Comparison of ENCODE assay signal across 1 cellular context in the genomic region with DNA sequence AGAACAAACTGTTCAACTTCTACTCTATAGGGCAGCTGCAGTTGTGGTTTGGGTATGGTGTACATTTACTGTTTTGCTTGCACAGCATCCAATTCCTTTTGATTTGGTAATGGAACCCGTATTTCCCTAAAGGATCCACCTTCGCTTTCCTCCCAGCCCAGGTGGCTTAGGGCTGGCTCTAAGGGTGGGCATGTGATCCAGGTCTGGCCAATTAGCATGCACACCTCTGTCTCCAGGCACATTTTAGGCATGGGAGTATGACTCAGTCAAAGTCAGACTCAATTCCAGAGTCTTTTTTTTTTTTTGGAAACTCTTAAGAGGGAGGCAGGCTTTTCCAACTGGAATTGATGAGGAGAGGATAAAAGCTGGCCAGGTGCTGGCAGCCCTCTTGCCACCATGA.
TF ChIP-seq lines count a peak whose summit lies in the region.

No MANE protein-coding gene starts in this region.

TF ChIP-seq in Ishikawa, 13 proteins besides CTCF, POLR2A, EP300 and RAD21:
- TF ChIP-seq TEAD4 (IDR thresholded peaks at IDR 0.05) (no peak), NFIC (IDR thresholded peaks at IDR 0.05) (no peak), CEBPB (IDR thresholded peaks at IDR 0.05) (no peak), YY1 (IDR thresholded peaks at IDR 0.05; ENCODE audit: low read depth) (no peak), EGR1 (IDR thresholded peaks at IDR 0.05) (no peak), TAF1 (IDR thresholded peaks at IDR 0.05; ENCODE audit: low read depth) (no peak)
- TF ChIP-seq, protein P1, sequence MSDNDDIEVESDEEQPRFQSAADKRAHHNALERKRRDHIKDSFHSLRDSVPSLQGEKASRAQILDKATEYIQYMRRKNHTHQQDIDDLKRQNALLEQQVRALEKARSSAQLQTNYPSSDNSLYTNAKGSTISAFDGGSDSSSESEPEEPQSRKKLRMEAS (IDR thresholded peaks at IDR 0.05) = no peak
- TF ChIP-seq, protein P2, sequence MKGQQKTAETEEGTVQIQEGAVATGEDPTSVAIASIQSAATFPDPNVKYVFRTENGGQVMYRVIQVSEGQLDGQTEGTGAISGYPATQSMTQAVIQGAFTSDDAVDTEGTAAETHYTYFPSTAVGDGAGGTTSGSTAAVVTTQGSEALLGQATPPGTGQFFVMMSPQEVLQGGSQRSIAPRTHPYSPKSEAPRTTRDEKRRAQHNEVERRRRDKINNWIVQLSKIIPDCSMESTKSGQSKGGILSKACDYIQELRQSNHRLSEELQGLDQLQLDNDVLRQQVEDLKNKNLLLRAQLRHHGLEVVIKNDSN (IDR thresholded peaks at IDR 0.05) = peak; percentile 75
